23 cellular contexts compared by ENCODE assay signal in the genomic region with DNA sequence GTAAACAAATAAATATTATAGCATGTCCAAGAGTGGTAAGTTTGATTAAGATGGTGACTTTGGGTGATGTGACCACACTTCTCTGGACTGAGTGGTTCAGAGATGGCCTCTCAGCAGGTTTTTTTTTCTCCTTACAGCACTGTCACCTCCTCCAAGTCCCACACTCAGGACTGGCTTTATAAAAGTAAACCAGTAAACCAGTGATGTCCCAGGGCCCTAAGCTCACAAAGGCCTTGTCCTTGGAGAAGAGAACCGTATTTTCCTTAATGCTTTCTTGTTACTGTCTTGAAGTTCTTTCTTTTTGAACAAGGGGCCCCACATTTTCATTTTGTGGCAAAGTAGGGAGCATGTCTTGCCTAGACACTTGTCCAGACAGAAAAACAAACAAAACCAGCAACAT.
"Had no signal": no experiment of that assay in that cellular context is flagged by ENCODE, and none has a peak within 500 bp of the region (broad histone marks: within the 10 kb centered on the region; RNA-seq: fewer than 3 reads in every experiment).

No MANE protein-coding gene starts in this region.

- H3K4me3 ChIP-seq: stomach, suprapubic skin, testis, thoracic aorta, thyroid gland, tibial artery, tibial nerve, transverse colon, upper lobe of left lung, upper lobe of right lung, uterus, vagina had no signal

- H3K4me1 ChIP-seq: stomach, suprapubic skin, testis, thyroid gland, tibial artery, transverse colon, upper lobe of left lung, upper lobe of right lung, uterus, vagina had no signal

- DNase-seq: stimulated activated CD4-positive, alpha-beta T cell treated with anti-CD3 and anti-CD28 coated beads, Interleukin-2, amount 100 ng/mL, for 48 hours; stimulated activated CD4-positive, alpha-beta T cell treated with anti-CD3 and anti-CD28 coated beads, Interleukin-4, amount 100 ng/mL, for 1 hour; stimulated activated CD4-positive, alpha-beta T cell treated with anti-CD3 and anti-CD28 coated beads, Interleukin-4, amount 100 ng/mL, for 24 hours; stimulated activated CD4-positive, alpha-beta T cell treated with anti-CD3 and anti-CD28 coated beads, Interleukin-4, amount 100 ng/mL, for 4 hours; stimulated activated CD8-positive, alpha-beta memory T cell treated with anti-CD3 and anti-CD28 coated beads, Interleukin-4, amount 100 ng/mL, for 48 hours; stimulated activated naive B cell treated with anti-CD40 and anti-IgM and Interleukin-4, amounts not matched to agents 10 μg/mL and 1 μg/mL and 100 μg/mL, for 72 hours; stimulated activated naive CD4-positive, alpha-beta T cell; stimulated activated naive CD4-positive, alpha-beta T cell treated with Interleukin-2 at 50 U/mL for 16 hours; stimulated activated naive CD8-positive, alpha-beta T cell treated with anti-CD3 and anti-CD28 coated beads, Interleukin-15, amount 100 ng/mL, for 72 hours; stimulated activated naive CD8-positive, alpha-beta T cell treated with anti-CD3 and anti-CD28 coated beads, Interleukin-15, Interleukin-2, amounts not matched to agents 100 U/mL and 50 U/mL, for 24 hours; stomach; substantia nigra; testis; thyroid gland; tibial artery; transverse colon; upper lobe of left lung; upper lobe of right lung; uterus had no signal

- H3K27ac ChIP-seq: stomach, suprapubic skin, testis, thoracic aorta, thyroid gland, tibial artery, tibial nerve, transverse colon, upper lobe of left lung, upper lobe of right lung, uterus, vagina had no signal

- H3K27me3 ChIP-seq: stomach, suprapubic skin, testis, thyroid gland, tibial artery, tibial nerve, transverse colon, upper lobe of left lung, upper lobe of right lung, uterus, vagina had no signal

- H3K9me3 ChIP-seq: stomach, suprapubic skin, testis, thoracic aorta, thyroid gland, tibial artery, tibial nerve, transverse colon, upper lobe of left lung, upper lobe of right lung, uterus, vagina had no signal

- H3K36me3 ChIP-seq: stomach, suprapubic skin, thoracic aorta, thyroid gland, tibial artery, tibial nerve, transverse colon, upper lobe of left lung, upper lobe of right lung, uterus, vagina had no signal
